Comparison of ENCODE assay signal across 7 cellular contexts in genomic region chr3:40179016-40179415, GRCh38.
A peak's percentile ranks its signal among the peaks of the same experiment; 100 is the strongest.
DNase-seq lines count a peak whose midpoint lies in the region; ATAC-seq and TF ChIP-seq lines count a peak whose summit lies in the region.

No MANE protein-coding gene starts in this region.

- H3K4me3 Mint-ChIP-seq in activated T-cell treated with anti-CD3 and anti-CD28 coated beads, Interleukin-2, amount 50 U/mL, for 24 hours = no peak overlapping the region
- H3K4me3 Mint-ChIP-seq in neural progenitor cell = no peak overlapping the region

- no peak overlapping the region for H3K27ac ChIP-seq in OCI-LY3 (ENCODE audit: low read length)
- H3K27ac ChIP-seq in neural progenitor cell = no peak overlapping the region
- no peak overlapping the region for H3K27ac ChIP-seq in testis

- H3K4me2 ChIP-seq in OCI-LY3 (ENCODE audit: low read length) (no peak overlapping the region), neural progenitor cell (no peak overlapping the region)

- H3K4me1 Mint-ChIP-seq in activated T-cell treated with anti-CD3 and anti-CD28 coated beads, Interleukin-2, amount 50 U/mL, for 24 hours (ENCODE audit: low read depth) = no peaks in the 10 kb centered on the region
- H3K4me1 Mint-ChIP-seq in neural progenitor cell = peaks cover 4% of the 10 kb centered on the region

- no peaks in the 10 kb centered on the region for H3F3A ChIP-seq in neural progenitor cell (ENCODE audit: low read depth)

- H3K9me3 Mint-ChIP-seq in activated T-cell treated with anti-CD3 and anti-CD28 coated beads, Interleukin-2, amount 50 U/mL, for 24 hours = no peaks in the 10 kb centered on the region
- H3K9me3 Mint-ChIP-seq in neural progenitor cell = no peaks in the 10 kb centered on the region

- H4K20me1 ChIP-seq in OCI-LY3 (ENCODE audit: insufficient read depth, low read length) (no peaks in the 10 kb centered on the region), neural progenitor cell (ENCODE audit: low read depth) (no peaks in the 10 kb centered on the region)

- H3K9me3 ChIP-seq in OCI-LY3 (ENCODE audit: insufficient read depth, low read length) (no peaks in the 10 kb centered on the region), neural progenitor cell (ENCODE audit: low read depth) (no peaks in the 10 kb centered on the region), testis (no peaks in the 10 kb centered on the region)

- H3K27ac Mint-ChIP-seq in activated T-cell treated with anti-CD3 and anti-CD28 coated beads, Interleukin-2, amount 50 U/mL, for 24 hours = no peak overlapping the region
- H3K27ac Mint-ChIP-seq in neural progenitor cell = no peak overlapping the region

- no peaks in the 10 kb centered on the region for H3K36me3 Mint-ChIP-seq in activated T-cell treated with anti-CD3 and anti-CD28 coated beads, Interleukin-2, amount 50 U/mL, for 24 hours (ENCODE audit: low read depth)
- H3K36me3 Mint-ChIP-seq in neural progenitor cell = no peaks in the 10 kb centered on the region

- H3K27me3 Mint-ChIP-seq in activated T-cell treated with anti-CD3 and anti-CD28 coated beads, Interleukin-2, amount 50 U/mL, for 24 hours = no peaks in the 10 kb centered on the region
- no peaks in the 10 kb centered on the region for H3K27me3 Mint-ChIP-seq in neural progenitor cell (ENCODE audit: insufficient read depth, low read depth)

- H3K4me1 ChIP-seq in OCI-LY3 (ENCODE audit: low read length) (no peaks in the 10 kb centered on the region), neural progenitor cell (no peaks in the 10 kb centered on the region), testis (no peaks in the 10 kb centered on the region)

- peak; percentile 70 for DNase-seq in activated T-cell treated with anti-CD3 and anti-CD28 coated beads, Interleukin-2, amount 50 U/mL, for 24 hours
- DNase-seq in fibroblast of mammary gland (ENCODE audit: low read depth) (peak; percentile 77), neural progenitor cell (ENCODE audit: low spot score) (peak; percentile 79), testis (peak; percentile 90)

- H3K79me2 ChIP-seq in OCI-LY3 (ENCODE audit: low read length) = no peaks in the 10 kb centered on the region
- H3K79me2 ChIP-seq in neural progenitor cell (ENCODE audit: low read depth) = no peaks in the 10 kb centered on the region

- H3K36me3 ChIP-seq in OCI-LY3 (replicated peaks; ENCODE audit: low read depth, low read length) (no peaks in the 10 kb centered on the region), neural progenitor cell (no peaks in the 10 kb centered on the region), testis (ENCODE audit: low read depth, missing control alignments) (no peaks in the 10 kb centered on the region)

- 16 to 23% methylated on average over 3 of the region's 3 CpGs for WGBS in testis, 2 donors

- H3K4me3 ChIP-seq in OCI-LY3 (ENCODE audit: low read length) (no peak overlapping the region), fibroblast of mammary gland (ENCODE audit: control insufficient read depth, low read depth, low read length) (no peak overlapping the region), neural progenitor cell (no peak overlapping the region), testis (no peak overlapping the region)

- H3K9ac ChIP-seq in OCI-LY3 (ENCODE audit: low read length) = no peak overlapping the region
- no peak overlapping the region for H3K9ac ChIP-seq in neural progenitor cell

- peak; percentile 57 for ATAC-seq in HG03571 (IDR thresholded peaks at IDR 0.05; ENCODE audit: unreplicated experiment)

- intact Hi-C loops in testis (cut with DNase I; ENCODE audit: low total_unique reads) = no loop called here

- no peak for TF ChIP-seq POLR2A in testis (IDR thresholded peaks at IDR 0.05)

- H2AFZ ChIP-seq in OCI-LY3 (ENCODE audit: low read depth, low read length) (no peak overlapping the region), neural progenitor cell (replicated peaks) (no peak overlapping the region)

- H3K27me3 ChIP-seq in OCI-LY3 (ENCODE audit: low read depth, low read length) = no peaks in the 10 kb centered on the region
- no peaks in the 10 kb centered on the region for H3K27me3 ChIP-seq in neural progenitor cell
- no peaks in the 10 kb centered on the region for H3K27me3 ChIP-seq in testis

- TF ChIP-seq CTCF in GM12873 (IDR thresholded peaks at IDR 0.05; ENCODE audit: insufficient read depth, low read depth, low read length, missing control alignments) = peak; percentile 78
- peak; percentile 88 for TF ChIP-seq CTCF in OCI-LY3 (IDR thresholded peaks at IDR 0.05; ENCODE audit: low read depth, low read length)
- TF ChIP-seq CTCF in fibroblast of mammary gland (conservative IDR thresholded peaks at IDR 0.05; ENCODE audit: control insufficient read depth, insufficient read depth, low read depth, low read length) = peak; percentile 74
- peak; percentile 80 for TF ChIP-seq CTCF in neural progenitor cell (IDR thresholded peaks at IDR 0.05)
- peak; percentile 41 to 65 (median 64) for TF ChIP-seq CTCF in testis (IDR thresholded peaks at IDR 0.05)
